9 cellular contexts compared by ENCODE assay signal in the genomic region with DNA sequence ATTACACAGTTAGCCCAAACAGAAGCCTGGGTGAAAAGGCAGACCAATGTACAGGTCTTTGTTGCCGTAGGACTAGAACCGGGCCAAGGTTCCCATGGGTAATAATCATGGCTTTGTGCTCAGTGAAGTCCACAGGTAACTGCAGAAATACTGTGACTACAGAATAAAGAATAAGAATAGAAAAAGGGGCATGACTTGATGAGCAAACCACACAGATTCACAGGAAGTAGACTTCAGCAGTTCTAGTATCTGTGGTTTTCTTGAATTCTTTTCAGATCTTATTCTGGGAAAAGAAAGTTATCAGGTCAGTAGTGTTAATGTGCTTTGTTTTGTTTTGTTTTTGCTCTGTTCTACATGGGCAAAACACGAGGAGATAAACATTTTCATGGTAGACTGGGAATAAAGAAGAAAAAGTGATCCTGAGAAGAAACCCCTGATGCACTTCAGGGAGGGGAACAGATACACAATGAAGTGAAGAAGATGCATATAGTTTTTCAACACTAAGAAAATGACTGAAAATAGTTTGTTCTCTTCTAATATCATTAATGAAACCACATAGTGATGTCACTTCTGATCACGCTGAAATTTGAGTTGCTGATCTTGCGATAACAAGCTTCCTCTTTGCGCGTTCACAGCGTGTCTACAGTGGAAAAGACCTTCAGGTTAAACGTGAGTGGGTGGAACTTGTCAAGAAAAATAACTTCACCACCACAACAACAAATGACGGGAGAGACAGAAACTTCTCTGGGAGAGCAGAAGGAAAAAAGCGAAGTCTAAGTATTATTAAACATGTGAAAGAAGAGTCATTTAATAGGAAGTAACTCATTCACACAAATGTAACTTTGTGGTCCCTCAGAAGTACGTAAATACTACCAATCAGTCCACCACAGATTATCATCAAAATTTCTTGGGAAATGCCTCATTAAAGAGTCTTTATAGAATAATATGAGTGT.
A peak's percentile ranks its signal among the peaks of the same experiment; 100 is the strongest.
DNase-seq lines count a peak whose midpoint lies in the region; ATAC-seq and TF ChIP-seq lines count a peak whose summit lies in the region.
"Had no signal": no experiment of that assay in that cellular context is flagged by ENCODE, and none has a peak within 500 bp of the region (broad histone marks: within the 10 kb centered on the region; RNA-seq: fewer than 3 reads in every experiment).

No MANE protein-coding gene starts in this region.

- H3K4me1 Mint-ChIP-seq in CD4-positive, alpha-beta T cell (ENCODE audit: low read depth): peaks cover 87% of the 10 kb centered on the region
- H3K4me1 Mint-ChIP-seq in activated T-cell treated with anti-CD3 and anti-CD28 coated beads, Interleukin-2, amount 50 U/mL, for 72 hours (ENCODE audit: low read depth): peaks cover 95% of the 10 kb centered on the region
- H3K4me1 Mint-ChIP-seq: brain had no signal

- POLR2A ChIA-PET in CD4-positive, alpha-beta T cell (lab: Charles Lee): interaction anchor here (0.7 to 7.9 kb wide), 12 partner anchors 15 to 354 kb away, joined by 3 to 71 read pairs (median 4); no protein-coding TSS in a partner anchor

- H3K9me3 Mint-ChIP-seq in CD4-positive, alpha-beta T cell: no peaks in the 10 kb centered on the region
- H3K9me3 Mint-ChIP-seq in activated T-cell treated with anti-CD3 and anti-CD28 coated beads, Interleukin-2, amount 50 U/mL, for 72 hours: peaks cover 0 to 3% of the 10 kb centered on the region in 2 donors
- H3K9me3 Mint-ChIP-seq: brain had no signal

- H3K36me3 Mint-ChIP-seq in CD4-positive, alpha-beta T cell (ENCODE audit: low read depth): no peaks in the 10 kb centered on the region
- peaks cover 10 to 13% of the 10 kb centered on the region in 2 donors for H3K36me3 Mint-ChIP-seq in activated T-cell treated with anti-CD3 and anti-CD28 coated beads, Interleukin-2, amount 50 U/mL, for 72 hours (ENCODE audit: insufficient read depth in 2 of 2)
- H3K36me3 Mint-ChIP-seq: brain had no signal

- peak overlapping the region; percentile 76 for H3K4me3 Mint-ChIP-seq in CD4-positive, alpha-beta T cell
- H3K4me3 Mint-ChIP-seq in activated T-cell treated with anti-CD3 and anti-CD28 coated beads, Interleukin-2, amount 50 U/mL, for 72 hours: peak overlapping the region; percentile 83 to 86
- H3K4me3 Mint-ChIP-seq: brain had no signal

- CTCF ChIA-PET in CD4-positive, alpha-beta T cell (lab: Charles Lee): interaction anchor here (0.6 to 1.1 kb wide), 4 partner anchors 17 to 352 kb away, joined by 3 to 4 read pairs (median 4); no protein-coding TSS in a partner anchor

- no peaks in the 10 kb centered on the region for H3K27me3 ChIP-seq in CD4-positive, alpha-beta T cell (ENCODE audit: control insufficient read depth, insufficient read depth, low read length)

- H3K27ac ChIP-seq in CD4-positive, alpha-beta T cell (ENCODE audit: low read depth, low read length): peak overlapping the region; percentile 46

- no peak for TF ChIP-seq CTCF in CD4-positive, alpha-beta T cell (IDR thresholded peaks at IDR 0.05)

- DNase-seq in CD4-positive, alpha-beta T cell: peak; percentile 15 to 63 (median 36)
- DNase-seq in Jurkat, Clone E6-1 (ENCODE audit: low read depth, low spot score): peak; percentile 67
- DNase-seq in activated T-cell treated with anti-CD3 and anti-CD28 coated beads, Interleukin-2, amount 50 U/mL, for 72 hours: peak; percentile 62 to 75
- peak; percentile 37 to 43 for DNase-seq in stimulated activated CD4-positive, alpha-beta T cell treated with anti-CD3 and anti-CD28 coated beads, Interleukin-2, amount 100 ng/mL, for 48 hours
- no peak for DNase-seq in occipital lobe (lab: John Stamatoyannopoulos, UW)
- no peak for DNase-seq in NCI-H446 treated with DMSO at 0.1 percent for 48 hours (lab: John Stamatoyannopoulos, UW)
- no peak for DNase-seq in NCI-H2227 treated with DMSO at 0.1 percent for 48 hours (lab: John Stamatoyannopoulos, UW)

- ATAC-seq in CD4-positive, alpha-beta T cell (ENCODE audit: poor library complexity): peak; percentile 76
- peak; percentile 90 for ATAC-seq in GM21381 (IDR thresholded peaks at IDR 0.05; ENCODE audit: unreplicated experiment)
- peak; percentile 55 for ATAC-seq in activated T-cell treated with anti-CD3 and anti-CD28 coated beads, Interleukin-2, amount 50 U/mL, for 72 hours (replicated peaks in 1 of 2)

- H3K27ac Mint-ChIP-seq in CD4-positive, alpha-beta T cell: peak overlapping the region; percentile 90
- peak overlapping the region; percentile 100 for H3K27ac Mint-ChIP-seq in activated T-cell treated with anti-CD3 and anti-CD28 coated beads, Interleukin-2, amount 50 U/mL, for 72 hours
- H3K27ac Mint-ChIP-seq: brain had no signal

- H3K9me3 ChIP-seq in CD4-positive, alpha-beta T cell (ENCODE audit: control insufficient read depth, low read length): no peaks in the 10 kb centered on the region

- no peaks in the 10 kb centered on the region for H3K27me3 Mint-ChIP-seq in CD4-positive, alpha-beta T cell
- H3K27me3 Mint-ChIP-seq in activated T-cell treated with anti-CD3 and anti-CD28 coated beads, Interleukin-2, amount 50 U/mL, for 72 hours (ENCODE audit: low read depth): no peaks in the 10 kb centered on the region
- H3K27me3 Mint-ChIP-seq: brain had no signal

- intact Hi-C loops in CD4-positive, alpha-beta T cell (cut with DNase I, micrococcal nuclease): loop anchor here in 1 of 2 experiments (1.0 to 5.0 kb wide), 3 partner anchors 16 to 296 kb away; no protein-coding TSS in a partner anchor

- H3K4me3 ChIP-seq in Jurkat, Clone E6-1 (ENCODE audit: low read length): peak overlapping the region; percentile 20

Comparison
In these comparisons a context has a peak if more than half of its experiments do, and no peak if none do; other contexts are left out.
1. DNase-seq: peak in CD4-positive, alpha-beta T cell (10 of 10), Jurkat, Clone E6-1 (single experiment), activated T-cell treated with anti-CD3 and anti-CD28 coated beads, Interleukin-2, amount 50 U/mL, for 72 hours (2 of 2) and stimulated activated CD4-positive, alpha-beta T cell treated with anti-CD3 and anti-CD28 coated beads, Interleukin-2, amount 100 ng/mL, for 48 hours (2 of 2); none in occipital lobe (single experiment), NCI-H446 treated with DMSO at 0.1 percent for 48 hours (single experiment) and NCI-H2227 treated with DMSO at 0.1 percent for 48 hours (single experiment).
2. Peak in every context shown above with its lines, with median percentiles within 50 percentile points of each other: ATAC-seq.